In the genomic region with DNA sequence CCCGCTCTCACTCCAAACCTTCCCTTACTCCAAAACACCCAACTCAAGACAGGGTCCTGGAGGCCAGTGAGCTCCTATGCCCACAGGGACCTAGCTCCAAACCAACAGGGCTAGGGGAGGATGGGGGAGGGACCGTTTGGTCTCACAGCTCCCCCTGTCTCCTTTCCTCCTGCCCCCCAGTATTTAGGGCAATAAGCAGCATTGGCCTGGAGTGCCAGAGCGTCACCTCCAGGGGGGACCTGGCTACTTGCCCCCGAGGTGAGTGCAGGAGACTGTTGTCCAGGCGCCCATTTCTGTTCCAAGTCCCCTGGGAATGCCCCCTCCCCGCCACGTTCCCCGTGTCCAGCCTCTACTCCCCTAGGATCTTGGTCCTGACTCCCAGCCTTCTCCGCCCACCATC, we compare ENCODE assay signal across 29 cellular contexts. TPM values are rescaled to one million over a fixed set of nuclear protein-coding genes. Genes with fewer than 3 reads are reported as not detected.
DNase-seq lines count a peak whose midpoint lies in the region; ATAC-seq, FAIRE-seq and TF ChIP-seq lines count a peak whose summit lies in the region.
"Had no signal": no experiment of that assay in that cellular context is flagged by ENCODE, and none has a peak within 500 bp of the region (broad histone marks: within the 10 kb centered on the region; RNA-seq: fewer than 3 reads in every experiment).

No MANE protein-coding gene starts in this region.

- TF ChIP-seq CTCF in H9 (conservative IDR thresholded peaks at IDR 0.05), result no peak
- TF ChIP-seq CTCF in brain (conservative IDR thresholded peaks at IDR 0.05), result no peak

- H3K79me1 ChIP-seq in H9 (ENCODE audit: insufficient read depth, low read depth, low read length, poor library complexity, severe bottlenecking), result no peaks in the 10 kb centered on the region

- H3K23ac ChIP-seq in H9 (ENCODE audit: insufficient read length, low read depth, low read length), result no peak overlapping the region

- no peak overlapping the region for H3K18ac ChIP-seq in H9 (ENCODE audit: insufficient read length, low read depth, low read length)

- H3K27ac Mint-ChIP-seq in H9 (no peak overlapping the region), brain (peak overlapping the region in 1 of 5 experiments; percentile 32)
- H3K27ac Mint-ChIP-seq: activated CD4-positive, alpha-beta T cell treated with anti-CD3 and anti-CD28 coated beads for 36 hours; activated T-helper 2 cell treated with anti-CD3 and anti-CD28 coated beads, Interferon-gamma antibody, Interleukin-2, Interleukin-4, amounts not matched to agents 10 μg/mL and 5 μg/mL and 100 μg/mL, durations not matched to agents 14 hours and 24 hours and 36 hours; CD4-positive, CD25-positive, alpha-beta regulatory T cell; HFFc6; immature natural killer cell; mesothelial cell of epicardium; natural killer cell; progenitor cell of endocrine pancreas had no signal

- H3K4me3 ChIP-seq in BLaER1, result no peak overlapping the region
- peak overlapping the region; percentile 48 for H3K4me3 ChIP-seq in iPS-20b (ENCODE audit: low read length)
- H3K4me3 ChIP-seq: coronary artery, left ventricle myocardium inferior had no signal

- H3K27me3 Mint-ChIP-seq in H9 (ENCODE audit: low read depth), result peaks cover 90% of the 10 kb centered on the region
- peaks cover 50% of the 10 kb centered on the region for H3K27me3 Mint-ChIP-seq in brain

- H3K23me2 ChIP-seq in H9 (ENCODE audit: insufficient read length, low read depth, low read length, poor library complexity, severe bottlenecking), result peaks cover 6% of the 10 kb centered on the region

- H3K4me1 Mint-ChIP-seq in H9, result peaks cover 0 to 12% of the 10 kb centered on the region in 2 experiments; a peak in 3 of 4 replicates
- peaks cover 32% of the 10 kb centered on the region for H3K4me1 Mint-ChIP-seq in brain
- H3K4me1 Mint-ChIP-seq: mesothelial cell of epicardium had no signal

- H2BK20ac ChIP-seq in H9 (ENCODE audit: low read depth, low read length, poor library complexity, severe bottlenecking), result no peak overlapping the region

- H3K36me3 ChIP-seq in BLaER1, result no peaks in the 10 kb centered on the region
- H3K36me3 ChIP-seq in iPS-20b (ENCODE audit: insufficient read depth, low read depth, low read length), result no peaks in the 10 kb centered on the region
- H3K36me3 ChIP-seq: breast epithelium, left ventricle myocardium inferior, upper lobe of left lung had no signal

- no peak overlapping the region for H2BK12ac ChIP-seq in H9 (ENCODE audit: insufficient read length, low read depth, low read length)

- no peak overlapping the region for H3K14ac ChIP-seq in H9 (ENCODE audit: insufficient read depth, low read length)

- H3K27ac ChIP-seq in BLaER1 (no peak overlapping the region), H9 (ENCODE audit: insufficient read length, low read depth, low read length) (no peak overlapping the region), iPS-20b (ENCODE audit: low read length) (no peak overlapping the region)
- H3K27ac ChIP-seq: breast epithelium, coronary artery, left ventricle myocardium inferior had no signal

- peaks cover 7% of the 10 kb centered on the region; the same call in 1 of the 2 replicates for H3K9me3 ChIP-seq in BLaER1
- no peaks in the 10 kb centered on the region for H3K9me3 ChIP-seq in H9 (ENCODE audit: control insufficient read depth, low read depth, low read length)
- H3K9me3 ChIP-seq in iPS-20b (ENCODE audit: insufficient read depth, low read depth, low read length), result no peaks in the 10 kb centered on the region
- H3K9me3 ChIP-seq: breast epithelium, upper lobe of left lung had no signal

- H3K4ac ChIP-seq in H9 (ENCODE audit: low read depth, low read length), result no peak overlapping the region

- H3K9me3 Mint-ChIP-seq in H9 (peaks cover 0 to 7% of the 10 kb centered on the region in 2 experiments; a peak in 2 of 5 replicates), brain (peaks cover 3 to 12% (median 6%) of the 10 kb centered on the region in 5 experiments)
- H3K9me3 Mint-ChIP-seq: CD4-positive, CD25-positive, alpha-beta regulatory T cell; immature natural killer cell; natural killer cell had no signal

- peaks cover 38% of the 10 kb centered on the region for H3K4me1 ChIP-seq in BLaER1
- H3K4me1 ChIP-seq in H9 (ENCODE audit: insufficient read depth, low read length), result no peaks in the 10 kb centered on the region
- no peaks in the 10 kb centered on the region for H3K4me1 ChIP-seq in iPS-20b (ENCODE audit: insufficient read depth, low read length)
- H3K4me1 ChIP-seq: breast epithelium, left ventricle myocardium inferior had no signal

- no peak overlapping the region for H2BK15ac ChIP-seq in H9 (ENCODE audit: low read depth, low read length)

- H3K9ac ChIP-seq in BLaER1 (no peak overlapping the region), H9 (ENCODE audit: extremely low read depth, insufficient read length, low read length) (no peak overlapping the region), iPS-20b (ENCODE audit: low read depth, low read length) (no peak overlapping the region)

- H2AK5ac ChIP-seq in H9 (ENCODE audit: insufficient read length, low read length), result no peak overlapping the region

- H2BK120ac ChIP-seq in H9 (ENCODE audit: low read depth, low read length, poor library complexity, severe bottlenecking), result no peak overlapping the region

- peak overlapping the region; percentile 94 for H3K4me2 ChIP-seq in BLaER1
- H3K4me2 ChIP-seq in H9 (ENCODE audit: insufficient read depth, insufficient read length, low read length), result peak overlapping the region; percentile 57

- no peak overlapping the region for H4K8ac ChIP-seq in H9 (replicated peaks; ENCODE audit: insufficient read length, low read depth, low read length)

- DNase-seq in H9 (no peak), DMS 273 (lab: John Stamatoyannopoulos, UW; ENCODE audit: unreplicated experiment) (no peak), H54 (ENCODE audit: insufficient read length, low spot score) (no peak)
- DNase-seq in activated CD4-positive, CD25-positive, alpha-beta regulatory T cell (lab: John Stamatoyannopoulos, UW), result no peak
- DNase-seq: DMS153, GDM1, HFFc6, immature natural killer cell, IMR-90, left ventricle myocardium inferior, MM.1S, natural killer cell, NCI-H1436, NCI-H510A, SIG-M5 had no signal

- no peak for ATAC-seq in GM19467 (IDR thresholded peaks at IDR 0.05; ENCODE audit: unreplicated experiment)

- no peak overlapping the region for H3T11ph ChIP-seq in H9 (ENCODE audit: low read length)

- H4K20me1 ChIP-seq in BLaER1 (no peaks in the 10 kb centered on the region), H9 (ENCODE audit: control insufficient read depth, insufficient read depth, insufficient read length) (no peaks in the 10 kb centered on the region)

- no peak overlapping the region for H2BK5ac ChIP-seq in H9 (ENCODE audit: insufficient read length, low read length)

- no peak for FAIRE-seq in H54 (lab: Jason Lieb, UNC)
- FAIRE-seq: endometrium, TTC549 had no signal

- no CpG with 5 or more reads among the region's 9 CpGs for WGBS in H9 (ENCODE audit: extremely low coverage, insufficient read length, low lambda C conversion rate)

- H3K27me3 ChIP-seq in BLaER1 (no peaks in the 10 kb centered on the region), H9 (ENCODE audit: insufficient read depth, low read length) (peaks cover 2% of the 10 kb centered on the region; the same call in 1 of the 2 replicates), iPS-20b (ENCODE audit: insufficient read depth, low read length) (peaks cover 64% of the 10 kb centered on the region)
- H3K27me3 ChIP-seq: upper lobe of left lung had no signal

- no peak overlapping the region for H4K5ac ChIP-seq in H9 (ENCODE audit: insufficient read length, low read depth, low read length)

- no peaks in the 10 kb centered on the region; a peak in 1 of 7 replicates for H3K36me3 Mint-ChIP-seq in H9 (ENCODE audit: insufficient read depth in 1 of 3, low read depth in 3 of 3)
- H3K36me3 Mint-ChIP-seq in brain, result no peaks in the 10 kb centered on the region
- H3K36me3 Mint-ChIP-seq: CD4-positive, CD25-positive, alpha-beta regulatory T cell; immature natural killer cell; mesothelial cell of epicardium; natural killer cell had no signal

- no peak for TF ChIP-seq POLR2A in H54 (IDR thresholded peaks at IDR 0.05; ENCODE audit: low read depth, low read length)

- peak overlapping the region; percentile 77 to 93 for H3K4me3 Mint-ChIP-seq in H9
- H3K4me3 Mint-ChIP-seq in brain, result peak overlapping the region; percentile 38 to 80 (median 65)
- H3K4me3 Mint-ChIP-seq: HFFc6 had no signal

- no peak overlapping the region for H2AFZ ChIP-seq in H9 (ENCODE audit: low read length)

- no peak overlapping the region for H3K56ac ChIP-seq in H9 (ENCODE audit: insufficient read length, low read depth, low read length)

- no peak overlapping the region for H4K91ac ChIP-seq in H9 (ENCODE audit: insufficient read length, low read depth, low read length)

- no peaks in the 10 kb centered on the region for H3K79me2 ChIP-seq in H9 (ENCODE audit: insufficient read depth, low read length)

RNA-seq across cellular contexts. Expression of gene RETN, which starts 0.8 kb away (rescaled TPM):
- not detected in 2 replicates for total RNA-seq in H9 (2021)
- polyA plus RNA-seq in brain (ENCODE audit: insufficient read depth, low read depth, low replicate concordance), result not detected
- total RNA-seq: activated CD4-positive, alpha-beta T cell treated with anti-CD3 and anti-CD28 coated beads for 36 hours; activated T-helper 2 cell treated with anti-CD3 and anti-CD28 coated beads, Interferon-gamma antibody, Interleukin-2, Interleukin-4, amounts not matched to agents 10 μg/mL and 5 μg/mL and 100 μg/mL, durations not matched to agents 14 hours and 24 hours and 36 hours; breast epithelium; CD4-positive, CD25-positive, alpha-beta regulatory T cell; HFFc6; IMR-90; mesothelial cell of epicardium; progenitor cell of endocrine pancreas had no signal
- polyA plus RNA-seq: CD4-positive, CD25-positive, alpha-beta regulatory T cell; IMR-90 had no signal

RNA-seq across cellular contexts. Expression of gene MCEMP1, which starts 7.2 kb away (rescaled TPM):
- total RNA-seq in H9 (2021), result 0.13 TPM in 1 of 2 replicates, not detected in the other
- polyA plus RNA-seq in brain (ENCODE audit: insufficient read depth, low read depth, low replicate concordance), result not detected
- total RNA-seq: activated CD4-positive, alpha-beta T cell treated with anti-CD3 and anti-CD28 coated beads for 36 hours; activated T-helper 2 cell treated with anti-CD3 and anti-CD28 coated beads, Interferon-gamma antibody, Interleukin-2, Interleukin-4, amounts not matched to agents 10 μg/mL and 5 μg/mL and 100 μg/mL, durations not matched to agents 14 hours and 24 hours and 36 hours; HFFc6; IMR-90; mesothelial cell of epicardium; progenitor cell of endocrine pancreas had no signal
- polyA plus RNA-seq: CD4-positive, CD25-positive, alpha-beta regulatory T cell had no signal

RNA-seq across cellular contexts. Expression of gene TRAPPC5, which starts 11.0 kb away (rescaled TPM):
- total RNA-seq in H9 (2021), result 77.4 and 87.8 TPM in 2 replicates
- 159 TPM for polyA plus RNA-seq in brain (ENCODE audit: insufficient read depth, low read depth, low replicate concordance)

RNA-seq across cellular contexts. Expression of gene FCER2, which starts 32.3 kb away (rescaled TPM):
- total RNA-seq in H9 (2021), result not detected in 2 replicates
- polyA plus RNA-seq in brain (ENCODE audit: insufficient read depth, low read depth, low replicate concordance), result not detected
- total RNA-seq: CD4-positive, CD25-positive, alpha-beta regulatory T cell; HFFc6; IMR-90; mesothelial cell of epicardium; progenitor cell of endocrine pancreas had no signal
- polyA plus RNA-seq: IMR-90 had no signal

RNA-seq across cellular contexts. Expression of gene STXBP2, which starts 32.7 kb away (rescaled TPM):
- 80.3 and 92.5 TPM in 2 replicates for total RNA-seq in H9 (2021)
- 68.2 TPM for polyA plus RNA-seq in brain (ENCODE audit: insufficient read depth, low read depth, low replicate concordance)
